Comparison of ENCODE assay signal across 18 cellular contexts in the genomic region with DNA sequence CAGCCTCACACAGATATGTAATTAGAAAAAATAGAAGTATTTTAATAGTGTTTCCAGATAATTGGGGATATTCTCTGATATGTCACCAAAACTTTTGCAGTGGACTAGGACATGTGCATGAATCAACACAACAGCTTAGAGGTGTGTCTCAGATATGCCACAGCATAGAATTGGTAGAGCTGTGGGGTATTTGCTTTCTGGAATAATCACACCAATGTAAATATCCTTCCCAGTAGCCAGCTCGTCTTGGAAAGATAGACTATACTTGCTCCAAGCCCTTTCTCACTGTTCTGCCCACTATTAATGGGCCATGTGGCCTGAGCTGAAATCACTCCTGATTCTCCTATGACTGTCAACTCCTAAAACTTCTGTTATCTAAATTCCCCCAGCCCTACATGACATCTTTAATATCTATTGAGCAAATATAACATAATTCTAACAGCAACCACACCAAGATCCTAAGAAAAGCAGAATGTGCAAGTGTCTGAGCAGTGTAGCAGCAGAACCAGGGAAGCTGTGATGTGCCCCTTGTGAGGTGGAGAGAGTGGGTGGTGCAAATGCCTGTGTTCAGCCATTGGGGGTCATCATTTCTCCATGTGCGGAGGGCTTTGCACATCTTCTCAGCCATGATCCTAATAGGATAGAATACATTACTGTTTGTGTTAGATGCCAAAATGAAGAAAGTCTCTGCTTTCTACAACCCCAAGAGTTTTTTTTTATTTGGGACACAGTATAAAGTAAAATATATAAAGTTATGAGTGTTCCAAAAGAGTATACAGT.
DNase-seq lines count a peak whose midpoint lies in the region; ATAC-seq and FAIRE-seq lines count a peak whose summit lies in the region.
"Had no signal": no experiment of that assay in that cellular context is flagged by ENCODE, and none has a peak within 500 bp of the region (broad histone marks: within the 10 kb centered on the region; RNA-seq: fewer than 3 reads in every experiment).

No MANE protein-coding gene starts in this region.

- H3K4me1 Mint-ChIP-seq in activated T-helper 2 cell treated with anti-CD3 and anti-CD28 coated beads, Interferon-gamma antibody, Interleukin-2, Interleukin-4, amounts not matched to agents 10 μg/mL and 5 μg/mL and 100 μg/mL, durations not matched to agents 14 hours and 24 hours and 36 hours (ENCODE audit: low read depth): peaks cover 14% of the 10 kb centered on the region

- no peaks in the 10 kb centered on the region for H3K9me3 Mint-ChIP-seq in activated T-helper 2 cell treated with anti-CD3 and anti-CD28 coated beads, Interferon-gamma antibody, Interleukin-2, Interleukin-4, amounts not matched to agents 10 μg/mL and 5 μg/mL and 100 μg/mL, durations not matched to agents 14 hours and 24 hours and 36 hours
- H3K9me3 Mint-ChIP-seq in activated naive CD4-positive, alpha-beta T cell treated with anti-CD3 and anti-CD28 coated beads, Interleukin-2, amount 50 U/mL, for 72 hours: no peaks in the 10 kb centered on the region
- H3K9me3 Mint-ChIP-seq: activated CD8-positive, alpha-beta T cell treated with anti-CD3 and anti-CD28 coated beads for 36 hours had no signal

- in situ Hi-C loops in G401 (cut with HindIII; ENCODE audit: low sequenced_read_pairs): no loop called here

- H3K27me3 ChIP-seq in Karpas-422 (ENCODE audit: low read length): no peaks in the 10 kb centered on the region
- H3K27me3 ChIP-seq: BLaER1, body of pancreas, gastroesophageal sphincter, testis had no signal

- no peak overlapping the region for H3K4me3 ChIP-seq in Karpas-422 (ENCODE audit: low read length)
- H3K4me3 ChIP-seq: BLaER1, body of pancreas, gastroesophageal sphincter, SK-N-MC, testis had no signal

- peak overlapping the region; percentile 18 for H3K27ac Mint-ChIP-seq in activated T-helper 2 cell treated with anti-CD3 and anti-CD28 coated beads, Interferon-gamma antibody, Interleukin-2, Interleukin-4, amounts not matched to agents 10 μg/mL and 5 μg/mL and 100 μg/mL, durations not matched to agents 14 hours and 24 hours and 36 hours
- H3K27ac Mint-ChIP-seq in activated naive CD4-positive, alpha-beta T cell treated with anti-CD3 and anti-CD28 coated beads, Interleukin-2, amount 50 U/mL, for 72 hours: no peak overlapping the region
- H3K27ac Mint-ChIP-seq: activated CD8-positive, alpha-beta T cell treated with anti-CD3 and anti-CD28 coated beads for 36 hours; progenitor cell of endocrine pancreas had no signal

- peaks cover 12% of the 10 kb centered on the region; the same call in 1 of the 2 replicates for H3K36me3 ChIP-seq in Karpas-422 (ENCODE audit: insufficient read depth, low read length)
- H3K36me3 ChIP-seq: gastroesophageal sphincter had no signal

- H3K4me3 Mint-ChIP-seq in activated T-helper 2 cell treated with anti-CD3 and anti-CD28 coated beads, Interferon-gamma antibody, Interleukin-2, Interleukin-4, amounts not matched to agents 10 μg/mL and 5 μg/mL and 100 μg/mL, durations not matched to agents 14 hours and 24 hours and 36 hours (ENCODE audit: low read depth): no peak overlapping the region
- H3K4me3 Mint-ChIP-seq: activated CD8-positive, alpha-beta T cell treated with anti-CD3 and anti-CD28 coated beads for 36 hours had no signal

- no peak overlapping the region for H3K4me2 ChIP-seq in Karpas-422 (ENCODE audit: low read depth, low read length, poor library complexity, severe bottlenecking)
- H3K4me2 ChIP-seq: BLaER1 had no signal

- H4K20me1 ChIP-seq in Karpas-422 (ENCODE audit: insufficient read depth, low read depth, low read length): no peaks in the 10 kb centered on the region
- H4K20me1 ChIP-seq: BLaER1 had no signal

- intact Hi-C loops in activated T-helper 2 cell treated with anti-CD3 and anti-CD28 coated beads, Interferon-gamma antibody, Interleukin-2, Interleukin-4, amounts not matched to agents 10 μg/mL and 5 μg/mL and 100 μg/mL, durations not matched to agents 14 hours and 24 hours and 36 hours (cut with micrococcal nuclease): no loop called here
- intact Hi-C loops in left colon (cut with DNase I, micrococcal nuclease): no loop called here

- H3K27ac ChIP-seq in Karpas-422 (ENCODE audit: low read length): peak overlapping the region; percentile 95
- H3K27ac ChIP-seq: BLaER1, body of pancreas, gastroesophageal sphincter, SK-N-MC, testis had no signal

- H3K36me3 Mint-ChIP-seq in activated T-helper 2 cell treated with anti-CD3 and anti-CD28 coated beads, Interferon-gamma antibody, Interleukin-2, Interleukin-4, amounts not matched to agents 10 μg/mL and 5 μg/mL and 100 μg/mL, durations not matched to agents 14 hours and 24 hours and 36 hours (ENCODE audit: low read depth): peaks cover 32% of the 10 kb centered on the region
- peaks cover 0 to 14% of the 10 kb centered on the region in 2 donors for H3K36me3 Mint-ChIP-seq in activated naive CD4-positive, alpha-beta T cell treated with anti-CD3 and anti-CD28 coated beads, Interleukin-2, amount 50 U/mL, for 72 hours

- FAIRE-seq in HTR-8/SVneo (lab: Jason Lieb, UNC): no peak
- FAIRE-seq: keratinocyte had no signal

- ATAC-seq in left colon: peak; percentile 73
- ATAC-seq in activated naive CD4-positive, alpha-beta T cell treated with anti-CD3 and anti-CD28 coated beads, Interleukin-2, amount 50 U/mL, for 72 hours: no peak
- ATAC-seq: activated CD8-positive, alpha-beta T cell treated with anti-CD3 and anti-CD28 coated beads for 36 hours; body of pancreas; gastroesophageal sphincter had no signal

- peaks cover 25% of the 10 kb centered on the region for H3K79me2 ChIP-seq in Karpas-422 (ENCODE audit: low read length)

- no peaks in the 10 kb centered on the region for H3K9me2 ChIP-seq in Karpas-422 (replicated peaks; ENCODE audit: insufficient read depth, low read length)

- H3K9ac ChIP-seq in Karpas-422 (ENCODE audit: low read length): 0 out of 2 replicates have a peak overlapping the region, but pooled peaks have one; percentile 2
- H3K9ac ChIP-seq: BLaER1 had no signal

- no peaks in the 10 kb centered on the region for H3K27me3 Mint-ChIP-seq in activated T-helper 2 cell treated with anti-CD3 and anti-CD28 coated beads, Interferon-gamma antibody, Interleukin-2, Interleukin-4, amounts not matched to agents 10 μg/mL and 5 μg/mL and 100 μg/mL, durations not matched to agents 14 hours and 24 hours and 36 hours (ENCODE audit: low read depth)
- H3K27me3 Mint-ChIP-seq: activated CD8-positive, alpha-beta T cell treated with anti-CD3 and anti-CD28 coated beads for 36 hours; progenitor cell of endocrine pancreas had no signal

- DNase-seq in G401 (ENCODE audit: low spot score): peak; percentile 7
- peak; percentile 79 for DNase-seq in Karpas-422
- no peak for DNase-seq in activated T-helper 2 cell treated with anti-CD3 and anti-CD28 coated beads, Interferon-gamma antibody, Interleukin-2, Interleukin-4, amounts not matched to agents 10 μg/mL and 5 μg/mL and 100 μg/mL, durations not matched to agents 14 hours and 24 hours and 36 hours (ENCODE audit: low spot score)
- no peak for DNase-seq in left colon
- DNase-seq in activated naive CD4-positive, alpha-beta T cell treated with anti-CD3 and anti-CD28 coated beads, Interleukin-2, amount 50 U/mL, for 72 hours (ENCODE audit: low spot score in 2 of 2): no peak
- no peak for DNase-seq in HTR-8/SVneo (ENCODE audit: insufficient read length, low spot score)
- DNase-seq in stimulated activated naive CD4-positive, alpha-beta T cell treated with Interleukin-2 at 50 U/mL for 16 hours (lab: John Stamatoyannopoulos, UW): no peak
- DNase-seq in SKM-1 treated with dmso at 0.1 percent for 144 hours (lab: John Stamatoyannopoulos, UW; ENCODE audit: unreplicated experiment): no peak
- DNase-seq: activated CD8-positive, alpha-beta T cell treated with anti-CD3 and anti-CD28 coated beads for 36 hours; body of pancreas; NCI-H2107; stimulated activated CD4-positive, alpha-beta T cell treated with anti-CD3 and anti-CD28 coated beads, Interleukin-15, amount 100 ng/mL, for 24 hours; testis had no signal

- H3K4me1 ChIP-seq in Karpas-422 (ENCODE audit: low read length): peaks cover 56% of the 10 kb centered on the region
- H3K4me1 ChIP-seq: BLaER1, body of pancreas, gastroesophageal sphincter, testis had no signal

- no peaks in the 10 kb centered on the region for H3K9me3 ChIP-seq in Karpas-422 (ENCODE audit: low read length)
- H3K9me3 ChIP-seq: BLaER1, body of pancreas, gastroesophageal sphincter, testis had no signal

- H2AFZ ChIP-seq in Karpas-422 (ENCODE audit: low read length): no peak overlapping the region

Comparison
In these comparisons a context has a peak if more than half of its experiments do, and no peak if none do; other contexts are left out.
1. DNase-seq: peak in G401 (single experiment) and Karpas-422 (single experiment); none in activated T-helper 2 cell treated with anti-CD3 and anti-CD28 coated beads, Interferon-gamma antibody, Interleukin-2, Interleukin-4, amounts not matched to agents 10 μg/mL and 5 μg/mL and 100 μg/mL, durations not matched to agents 14 hours and 24 hours and 36 hours (single experiment), left colon (0 of 2), activated naive CD4-positive, alpha-beta T cell treated with anti-CD3 and anti-CD28 coated beads, Interleukin-2, amount 50 U/mL, for 72 hours (0 of 2), HTR-8/SVneo (single experiment), stimulated activated naive CD4-positive, alpha-beta T cell treated with Interleukin-2 at 50 U/mL for 16 hours (single experiment) and SKM-1 treated with dmso at 0.1 percent for 144 hours (single experiment).